8 cellular contexts compared by ENCODE assay signal in the genomic region with DNA sequence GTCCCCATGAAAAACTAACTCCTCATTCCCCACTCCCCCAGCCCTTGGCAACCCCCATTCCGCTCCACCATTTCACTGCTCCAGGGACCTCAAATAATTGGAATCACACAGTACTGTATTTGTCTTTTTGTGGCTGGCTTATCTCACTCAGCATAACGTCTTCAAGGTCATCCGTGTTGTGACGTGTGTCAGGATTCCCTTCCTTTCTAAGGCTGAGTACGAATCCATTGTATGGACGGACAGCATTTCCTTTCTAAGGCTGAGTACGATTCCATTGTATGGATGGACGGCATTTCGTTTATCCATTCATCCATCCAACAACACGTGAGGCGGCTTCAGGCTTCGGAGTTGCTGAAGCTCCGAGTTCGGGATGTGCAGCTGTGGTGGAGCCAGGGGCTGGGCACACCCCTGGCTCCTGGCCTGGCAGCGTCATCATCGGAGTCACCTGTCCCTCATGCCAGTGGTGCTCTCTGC. TPM values are rescaled to one million over a fixed set of nuclear protein-coding genes. Genes with fewer than 3 reads are reported as not detected.
DNase-seq lines count a peak whose midpoint lies in the region; ATAC-seq and TF ChIP-seq lines count a peak whose summit lies in the region.

No MANE protein-coding gene starts in this region.

- H3K9me3 ChIP-seq in MM.1S (replicated peaks; ENCODE audit: insufficient read depth, low read length) (no peaks in the 10 kb centered on the region), parathyroid adenoma (ENCODE audit: control insufficient read depth, low read length) (no peaks in the 10 kb centered on the region)

- H3K36me3 Mint-ChIP-seq in Calu3 (ENCODE audit: insufficient read depth, unreplicated experiment) = peaks cover 50% of the 10 kb centered on the region

- no peak overlapping the region for H3K27ac Mint-ChIP-seq in Calu3 (ENCODE audit: unreplicated experiment)

- peak overlapping the region; percentile 85; the same call in 1 of the 2 replicates for H3K4me3 ChIP-seq in GM08714 (ENCODE audit: low read length)
- no peak overlapping the region for H3K4me3 ChIP-seq in MM.1S (ENCODE audit: low read length)
- H3K4me3 ChIP-seq in parathyroid adenoma (ENCODE audit: low read depth, low read length) = no peak overlapping the region

- peaks cover 33% of the 10 kb centered on the region for H3K79me2 ChIP-seq in MM.1S (ENCODE audit: low read length)
- H3K79me2 ChIP-seq in parathyroid adenoma = peaks cover 9% of the 10 kb centered on the region

- no peak overlapping the region for H2AFZ ChIP-seq in MM.1S (ENCODE audit: low read length)
- H2AFZ ChIP-seq in parathyroid adenoma = peak overlapping the region; percentile 96

- no peaks in the 10 kb centered on the region for H3K9me3 Mint-ChIP-seq in Calu3 (ENCODE audit: low read depth, unreplicated experiment)

- CTCF ChIA-PET in Calu3 (lab: Charles Lee) = no interaction called here

- no peaks in the 10 kb centered on the region for H3K27me3 Mint-ChIP-seq in Calu3 (ENCODE audit: unreplicated experiment)

- H3K9me2 ChIP-seq in MM.1S (replicated peaks; ENCODE audit: insufficient read depth, low read length) = no peaks in the 10 kb centered on the region

- H3K4me1 Mint-ChIP-seq in Calu3 (ENCODE audit: low read depth, unreplicated experiment) = peaks cover 38% of the 10 kb centered on the region

- DNase-seq in MM.1S (no peak), dermis blood vessel endothelial cell (peak; percentile 24), SW480 (ENCODE audit: low spot score) (no peak), Calu3 (no peak), COR-L47 (lab: John Stamatoyannopoulos, UW) (no peak)

- H3K27me3 ChIP-seq in MM.1S (replicated peaks; ENCODE audit: insufficient read depth, low read length) (no peaks in the 10 kb centered on the region), parathyroid adenoma (ENCODE audit: control insufficient read depth, insufficient read depth, low read length) (no peaks in the 10 kb centered on the region)

- H3K4me3 Mint-ChIP-seq in Calu3 (ENCODE audit: low read depth, unreplicated experiment) = no peak overlapping the region

- H3K27ac ChIP-seq in MM.1S (ENCODE audit: low read length) (no peak overlapping the region), parathyroid adenoma (no peak overlapping the region)

- peak overlapping the region; percentile 97; the same call in 1 of the 2 replicates for H3K4me2 ChIP-seq in MM.1S (ENCODE audit: low read depth, low read length)
- peak overlapping the region; percentile 67 for H3K4me2 ChIP-seq in parathyroid adenoma (ENCODE audit: low read length)

- H3F3A ChIP-seq in MM.1S (ENCODE audit: insufficient read depth, low read length) = no peaks in the 10 kb centered on the region; the same call in 1 of the 2 replicates

- H3K4me1 ChIP-seq in MM.1S (ENCODE audit: low read length) (0 out of 2 replicates have a peak, but pooled peaks cover 4% of the 10 kb centered on the region), parathyroid adenoma (peaks cover 6% of the 10 kb centered on the region)

- TF ChIP-seq CTCF in MM.1S (IDR thresholded peaks at IDR 0.05; ENCODE audit: low read length) (no peak), parathyroid adenoma (IDR thresholded peaks at IDR 0.05) (no peak), Calu3 (IDR thresholded peaks at IDR 0.05; ENCODE audit: unreplicated experiment) (no peak)

- intact Hi-C loops in Calu3 (cut with micrococcal nuclease; ENCODE audit: unreplicated experiment) = no loop called here

- no peaks in the 10 kb centered on the region for H4K20me1 ChIP-seq in MM.1S (ENCODE audit: insufficient read depth, low read length)

- ATAC-seq in HG03520 (IDR thresholded peaks at IDR 0.05; ENCODE audit: unreplicated experiment) = no peak

- H3K9ac ChIP-seq in MM.1S (ENCODE audit: low read length) (no peak overlapping the region), parathyroid adenoma (no peak overlapping the region)

- H3K36me3 ChIP-seq in MM.1S (replicated peaks; ENCODE audit: insufficient read depth, low read length) (no peaks in the 10 kb centered on the region), parathyroid adenoma (ENCODE audit: control insufficient read depth, insufficient read depth, low read length) (no peaks in the 10 kb centered on the region)

- BruUV-seq in Calu3 (replicated peaks; lab: Mats Ljungman, UMichigan) = no TSS peak

RNA-seq across cellular contexts. Expression of a gene that starts 1.2 kb away (rescaled TPM):
- 8.5 and 24.3 TPM in 2 replicates for total RNA-seq in dermis blood vessel endothelial cell
- 64.2 and 71.6 TPM in 2 replicates for total RNA-seq in Calu3 (2022)
